ENCODE assay signal across 7 cellular contexts in genomic region chr12:25960176-25960575, GRCh38. TPM values are rescaled to one million over a fixed set of nuclear protein-coding genes. Genes with fewer than 3 reads are reported as not detected.
DNase-seq lines count a peak whose midpoint lies in the region; ATAC-seq, FAIRE-seq and TF ChIP-seq lines count a peak whose summit lies in the region.

No MANE protein-coding gene starts in this region.

- intact Hi-C loops in Panc1 (cut with micrococcal nuclease; ENCODE audit: unreplicated experiment) (loop anchor here (5.0 kb wide), 1 partner anchor 67 kb away; no protein-coding TSS in a partner anchor), endothelial cell of umbilical vein (cut with micrococcal nuclease) (loop anchor here (1.0 kb wide), 1 partner anchor 502 kb away; no protein-coding TSS in a partner anchor)

- H3K9me3 ChIP-seq in Panc1 (ENCODE audit: control insufficient read depth, insufficient read depth, low read depth, low read length) (no peaks in the 10 kb centered on the region), endothelial cell of umbilical vein (replicated peaks; ENCODE audit: control insufficient read depth, insufficient read depth, low read length) (no peaks in the 10 kb centered on the region)

- DNase-seq in H7 (peak; percentile 43), Panc1 (ENCODE audit: low read depth, low spot score) (no peak), endothelial cell of umbilical vein (ENCODE audit: low read depth, low spot score) (peak; percentile 46), NCI-H345 treated with DMSO at 0.1 percent for 48 hours (lab: John Stamatoyannopoulos, UW; ENCODE audit: unreplicated experiment) (no peak)
- no peak for DNase-seq in activated naive CD4-positive, alpha-beta T cell treated with anti-CD3 and anti-CD28 coated beads, Interleukin-2, amount 10 ng/mL, durations not matched to agents 7 days and 5 days

- H3K4me2 ChIP-seq in endothelial cell of umbilical vein (ENCODE audit: insufficient read depth, low read length) = peak overlapping the region; percentile 99

- no peak for TF ChIP-seq POLR2A in endothelial cell of umbilical vein (IDR thresholded peaks at IDR 0.05; ENCODE audit: low read depth, low read length)

- H3K4me3 Mint-ChIP-seq in nephron = peak overlapping the region; percentile 97 to 99 (median 97)
- no peak overlapping the region for H3K4me3 Mint-ChIP-seq in activated naive CD4-positive, alpha-beta T cell treated with anti-CD3 and anti-CD28 coated beads, Interleukin-2, amount 10 ng/mL, durations not matched to agents 7 days and 5 days

- H3K27ac Mint-ChIP-seq in nephron = peak overlapping the region; percentile 97 to 99 (median 98)
- H3K27ac Mint-ChIP-seq in activated naive CD4-positive, alpha-beta T cell treated with anti-CD3 and anti-CD28 coated beads, Interleukin-2, amount 10 ng/mL, durations not matched to agents 7 days and 5 days = no peak overlapping the region

- peaks cover 38% of the 10 kb centered on the region for H3K4me1 ChIP-seq in Panc1 (ENCODE audit: control insufficient read depth, insufficient read depth, low read length)
- H3K4me1 ChIP-seq in endothelial cell of umbilical vein (ENCODE audit: control insufficient read depth, extremely low read depth, insufficient read depth, low read length) = peaks cover 20% of the 10 kb centered on the region

- CTCF ChIA-PET in Panc1 (lab: Charles Lee) = interaction anchor here (0.6 to 1.5 kb wide), 9 partner anchors 12 to 371 kb away, joined by 3 to 6 read pairs (median 4); no protein-coding TSS in a partner anchor
- CTCF ChIA-PET in endothelial cell of umbilical vein (lab: Charles Lee) = interaction anchor here (0.9 to 4.8 kb wide), 21 partner anchors 10 to 525 kb away, joined by 3 to 52 read pairs (median 5); no protein-coding TSS in a partner anchor
- CTCF ChIA-PET in activated naive CD4-positive, alpha-beta T cell treated with anti-CD3 and anti-CD28 coated beads, Interleukin-2, amount 10 ng/mL, durations not matched to agents 7 days and 5 days (lab: Charles Lee) = interaction anchor here (1.0 kb wide), 1 partner anchor 524 kb away, joined by 3 read pairs; no protein-coding TSS in a partner anchor

- no peaks in the 10 kb centered on the region for H3K9me3 Mint-ChIP-seq in nephron
- no peaks in the 10 kb centered on the region for H3K9me3 Mint-ChIP-seq in activated naive CD4-positive, alpha-beta T cell treated with anti-CD3 and anti-CD28 coated beads, Interleukin-2, amount 10 ng/mL, durations not matched to agents 7 days and 5 days

- in situ Hi-C loops in Panc1 (cut with HindIII; ENCODE audit: low pct_unique_long_range_greater_than_20kb, low sequenced_read_pairs) = no loop called here

- ATAC-seq in Panc1 (no peak), GM21737 (IDR thresholded peaks at IDR 0.05; ENCODE audit: unreplicated experiment) (no peak)

- H4K20me1 ChIP-seq in endothelial cell of umbilical vein (replicated peaks; ENCODE audit: control insufficient read depth, extremely low read depth, insufficient read depth, low read length) = peaks cover 6% of the 10 kb centered on the region

- BruUV-seq in Panc1 (replicated peaks; lab: Mats Ljungman, UMichigan) (TSS peak; percentile 66), endothelial cell of umbilical vein (replicated peaks; lab: Mats Ljungman, UMichigan) (no TSS peak)

- H3K9ac ChIP-seq in endothelial cell of umbilical vein (replicated peaks; ENCODE audit: extremely low read depth, insufficient read depth, low read length) = peak overlapping the region; percentile 98

- H3K36me3 ChIP-seq in H7 (replicated peaks; ENCODE audit: control insufficient read depth, insufficient read depth, low read length) (no peaks in the 10 kb centered on the region; the same call in 1 of the 2 replicates), Panc1 (ENCODE audit: control insufficient read depth, insufficient read depth, low read length) (no peaks in the 10 kb centered on the region), endothelial cell of umbilical vein (ENCODE audit: control insufficient read depth in 2 of 2, extremely low read depth in 1 of 2, insufficient read depth in 2 of 2, low read length in 2 of 2) (peaks cover 2 to 5% of the 10 kb centered on the region in 2 experiments)

- H3K4me1 Mint-ChIP-seq in nephron = peaks cover 41% of the 10 kb centered on the region
- H3K4me1 Mint-ChIP-seq in activated naive CD4-positive, alpha-beta T cell treated with anti-CD3 and anti-CD28 coated beads, Interleukin-2, amount 10 ng/mL, durations not matched to agents 7 days and 5 days = peaks cover 11% of the 10 kb centered on the region

- no peaks in the 10 kb centered on the region for H3K9me1 ChIP-seq in endothelial cell of umbilical vein (replicated peaks; ENCODE audit: control insufficient read depth, extremely low read depth, insufficient read depth, low read length)

- H3K27ac ChIP-seq in Panc1 (ENCODE audit: low read length) = peak overlapping the region; percentile 91
- peak overlapping the region; percentile 95 for H3K27ac ChIP-seq in endothelial cell of umbilical vein (ENCODE audit: insufficient read depth, low read depth, low read length)

- peak; percentile 84 for FAIRE-seq in endothelial cell of umbilical vein (lab: Jason Lieb, UNC)

- H3K36me3 Mint-ChIP-seq in nephron (ENCODE audit: low read depth) = peaks cover 20% of the 10 kb centered on the region
- H3K36me3 Mint-ChIP-seq in activated naive CD4-positive, alpha-beta T cell treated with anti-CD3 and anti-CD28 coated beads, Interleukin-2, amount 10 ng/mL, durations not matched to agents 7 days and 5 days = no peaks in the 10 kb centered on the region

- H3K27me3 Mint-ChIP-seq in nephron (ENCODE audit: low read depth) = no peaks in the 10 kb centered on the region
- H3K27me3 Mint-ChIP-seq in activated naive CD4-positive, alpha-beta T cell treated with anti-CD3 and anti-CD28 coated beads, Interleukin-2, amount 10 ng/mL, durations not matched to agents 7 days and 5 days = peaks cover 66% of the 10 kb centered on the region

- H3K79me2 ChIP-seq in endothelial cell of umbilical vein (ENCODE audit: control insufficient read depth, insufficient read depth, low read length) = peaks cover 61% of the 10 kb centered on the region

- POLR2A ChIA-PET in Panc1 (lab: Charles Lee) = interaction anchor here (0.7 to 1.8 kb wide), 2 partner anchors 165 to 721 kb away, joined by 3 read pairs; partner anchors contain the start of gene BHLHE41
- POLR2A ChIA-PET in endothelial cell of umbilical vein (lab: Charles Lee) = interaction anchor here (0.6 to 2.1 kb wide), 2 partner anchors 38 to 534 kb away, joined by 3 to 4 read pairs; no protein-coding TSS in a partner anchor

- TF ChIP-seq CTCF in Panc1 (IDR thresholded peaks at IDR 0.05) = peak; percentile 83
- TF ChIP-seq CTCF in endothelial cell of umbilical vein (IDR thresholded peaks at IDR 0.05; ENCODE audit: extremely low read depth in 1 of 2, insufficient read depth in 1 of 2, low read depth in 1 of 2, low read length in 2 of 2) = peak in 1 of 2 donors; percentile 3
- TF ChIP-seq CTCF in nephron (IDR thresholded peaks at IDR 0.05; ENCODE audit: unreplicated experiment in 3 of 3) = no peak

- peak overlapping the region; percentile 63 for H3K4me3 ChIP-seq in H7 (ENCODE audit: insufficient read depth, low read depth, low read length)
- H3K4me3 ChIP-seq in Panc1 (ENCODE audit: low read depth in 2 of 2, low read length in 2 of 2) = peak overlapping the region; percentile 76 to 91
- H3K4me3 ChIP-seq in endothelial cell of umbilical vein (replicated peaks in 1 of 3; ENCODE audit: insufficient read depth in 1 of 3, low read depth in 1 of 3, low read length in 3 of 3) = peak overlapping the region; percentile 95 to 100 (median 100)

- H3K27me3 ChIP-seq in H7 (ENCODE audit: control insufficient read depth, insufficient read depth, low read length) (no peaks in the 10 kb centered on the region), Panc1 (ENCODE audit: control insufficient read depth, insufficient read depth, low read length) (no peaks in the 10 kb centered on the region), endothelial cell of umbilical vein (ENCODE audit: control insufficient read depth in 2 of 2, insufficient read depth in 2 of 2, low read length in 2 of 2) (no peaks in the 10 kb centered on the region)

- dilution Hi-C loops in endothelial cell of umbilical vein (cut with MboI; ENCODE audit: extremely low pct_ligation_motif_present, low sequenced_read_pairs) = no loop called here

- no peak overlapping the region for H2AFZ ChIP-seq in endothelial cell of umbilical vein (ENCODE audit: low read depth, low read length)

TF ChIP-seq in endothelial cell of umbilical vein, 7 proteins besides CTCF, POLR2A, EP300 and RAD21:
- TF ChIP-seq EZH2 (IDR thresholded peaks at IDR 0.05; ENCODE audit: borderline replicate concordance, low read depth, low read length, severe bottlenecking) (no peak), MYC (IDR thresholded peaks at IDR 0.05; ENCODE audit: low read depth, low read length) (no peak), POLR2AphosphoS5 (IDR thresholded peaks at IDR 0.05; ENCODE audit: insufficient read depth, low read depth, low read length) (no peak), MAX (IDR thresholded peaks at IDR 0.05; ENCODE audit: insufficient read depth, insufficient read length) (no peak)

RNA-seq across cellular contexts. Expression of gene RASSF8, which starts 1.7 kb away (rescaled TPM):
- 22.9 and 34.3 TPM in 2 replicates for total RNA-seq in H7 (2014; rRNA removed; shearing (Covaris generic))
- total RNA-seq in Panc1 (2021; ENCODE audit: unreplicated experiment) = 103 TPM
- polyA plus RNA-seq in Panc1 (2012; ENCODE audit: insufficient read length) = 32.3 TPM
- total RNA-seq in endothelial cell of umbilical vein = 58.3 and 59.3 TPM in 2 replicates
- 9.0 and 11.1 TPM in 2 replicates for polyA plus RNA-seq in endothelial cell of umbilical vein
- polyA plus RNA-seq in endothelial cell of umbilical vein (2011; cell fraction: cytosol; rRNA removed) = 12.0 and 12.8 TPM in 2 replicates
- polyA plus RNA-seq in endothelial cell of umbilical vein (2011; cell fraction: nucleus; rRNA removed) = 23.2 and 24.5 TPM in 2 replicates
- polyA plus RNA-seq in endothelial cell of umbilical vein (2012) = 28.5 and 39.2 TPM in 2 replicates
- 77.4 and 82.4 TPM in 2 replicates for polyA minus RNA-seq in endothelial cell of umbilical vein
- 33.1 TPM for polyA minus RNA-seq in endothelial cell of umbilical vein (2011; cell fraction: cytosol; rRNA and poly(A)+ RNA removed)
- polyA minus RNA-seq in endothelial cell of umbilical vein (2011; cell fraction: nucleus; rRNA and poly(A)+ RNA removed) = 69.4 and 85.4 TPM in 2 replicates

Comparison
In these comparisons a context has a peak if more than half of its experiments do, and no peak if none do; other contexts are left out.
1. DNase-seq: peak in H7 (single experiment) and endothelial cell of umbilical vein (single experiment); none in Panc1 (single experiment), NCI-H345 treated with DMSO at 0.1 percent for 48 hours (single experiment) and activated naive CD4-positive, alpha-beta T cell treated with anti-CD3 and anti-CD28 coated beads, Interleukin-2, amount 10 ng/mL, durations not matched to agents 7 days and 5 days (single experiment).
2. Peak in every context shown above with its lines, with median percentiles within 50 percentile points of each other: H3K4me3 ChIP-seq.